In the genomic region with DNA sequence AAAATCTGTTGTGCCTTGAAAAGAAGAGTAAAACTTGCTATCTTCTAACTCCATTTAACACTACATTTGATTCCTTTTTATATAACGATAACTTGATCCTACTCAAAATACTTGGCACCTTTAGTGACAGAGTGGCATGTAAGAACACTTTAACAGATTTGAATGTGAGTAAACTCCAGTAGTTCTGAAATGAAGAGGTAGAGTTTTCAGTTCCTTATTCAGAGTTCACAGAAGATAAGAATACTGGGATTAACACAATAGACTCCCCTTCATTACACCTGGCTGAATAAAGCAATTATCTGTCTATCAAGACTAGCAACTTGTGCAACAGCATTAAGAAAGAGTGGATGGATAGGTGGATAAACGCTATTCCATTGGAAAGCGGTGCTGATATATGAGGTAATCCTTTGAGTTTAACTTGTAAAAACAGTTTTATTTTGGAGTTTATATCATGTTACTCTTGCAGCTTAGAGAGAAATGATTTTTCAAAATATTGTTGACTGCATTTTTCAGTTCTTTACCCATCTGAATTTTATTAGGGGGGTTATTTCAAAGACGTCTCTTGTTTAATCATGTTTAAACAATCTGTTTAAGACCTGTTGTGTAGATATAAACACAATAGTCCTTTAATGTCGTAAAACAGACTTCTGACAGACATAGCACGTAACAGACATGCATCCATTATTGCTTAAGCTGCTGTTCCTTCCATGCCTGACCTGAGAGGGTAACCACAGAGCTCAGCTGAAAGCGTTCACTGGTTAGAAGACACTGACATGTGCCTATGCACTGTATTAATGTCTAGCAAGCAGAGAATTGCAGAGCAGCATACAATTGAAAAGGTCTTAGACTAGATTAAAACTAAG, we compare ENCODE assay signal across 9 cellular contexts.
DNase-seq lines count a peak whose midpoint lies in the region; ATAC-seq, FAIRE-seq and TF ChIP-seq lines count a peak whose summit lies in the region.
"Had no signal": no experiment of that assay in that cellular context is flagged by ENCODE, and none has a peak within 500 bp of the region (broad histone marks: within the 10 kb centered on the region; RNA-seq: fewer than 3 reads in every experiment).

No MANE protein-coding gene starts in this region.

- H3K27ac ChIP-seq in GM12878 (ENCODE audit: control insufficient read depth, insufficient read depth) (no peak overlapping the region), testis (no peak overlapping the region)

- no peaks in the 10 kb centered on the region; the same call in 2 of the 3 replicates for H3K9me3 ChIP-seq in GM12878 (replicated peaks; ENCODE audit: control insufficient read depth, insufficient read depth, low read length)
- H3K9me3 ChIP-seq in testis = no peaks in the 10 kb centered on the region

- H3K4me2 ChIP-seq in GM12878 (ENCODE audit: control insufficient read depth, insufficient read depth) = no peak overlapping the region

- no peaks in the 10 kb centered on the region for H3K27me3 Mint-ChIP-seq in activated naive CD8-positive, alpha-beta T cell
- no peaks in the 10 kb centered on the region for H3K27me3 Mint-ChIP-seq in activated naive CD8-positive, alpha-beta T cell treated with anti-CD3 and anti-CD28 coated beads, Interleukin-2, amount 50 U/mL, for 24 hours

- in situ Hi-C loops in GM12878 (cut with MboI) = no loop called here

- TF ChIP-seq RAD21 in GM12878 (IDR thresholded peaks at IDR 0.05; ENCODE audit: insufficient read depth, low read depth, low read length) = no peak

- no peaks in the 10 kb centered on the region for H3K36me3 ChIP-seq in GM12878 (ENCODE audit: control insufficient read depth in 2 of 2, insufficient read depth in 2 of 2, low read length in 1 of 2)
- no peaks in the 10 kb centered on the region for H3K36me3 ChIP-seq in testis (ENCODE audit: low read depth, missing control alignments)

- RAD21 ChIA-PET in GM12878 (lab: Charles Lee; ENCODE audit: unreplicated experiment) = no interaction called here

- H3K9ac ChIP-seq in GM12878 (ENCODE audit: control insufficient read depth, insufficient read depth, low read length) = no peak overlapping the region

- POLR2A ChIA-PET in GM12878 (lab: Charles Lee) = no interaction called here

- no peak overlapping the region for H3K4me3 ChIP-seq in GM12878
- no peak overlapping the region for H3K4me3 ChIP-seq in testis

- CTCF ChIA-PET in GM12878 (lab: Yijun Ruan, JAX) = no interaction called here

- peak overlapping the region; percentile 65 for H3K27ac Mint-ChIP-seq in activated naive CD8-positive, alpha-beta T cell
- no peak overlapping the region for H3K27ac Mint-ChIP-seq in activated naive CD8-positive, alpha-beta T cell treated with anti-CD3 and anti-CD28 coated beads, Interleukin-2, amount 50 U/mL, for 24 hours

- peaks cover 0 to 7% of the 10 kb centered on the region in 2 experiments; a peak in 2 of 4 replicates for H3K27me3 ChIP-seq in GM12878 (replicated peaks in 1 of 2; ENCODE audit: control insufficient read depth in 2 of 2, insufficient read depth in 2 of 2, low read length in 1 of 2)
- no peaks in the 10 kb centered on the region for H3K27me3 ChIP-seq in testis

- WGBS in GM12878 (ENCODE audit: insufficient coverage, insufficient replicate concordance, low lambda C conversion rate, missing lambda C conversion rate) = 15% methylated on average over 7 of the region's 7 CpGs
- 71 to 82% methylated on average over 7 of the region's 7 CpGs for WGBS in testis, 2 donors

- H3K4me1 ChIP-seq in GM12878 (ENCODE audit: control insufficient read depth, insufficient read depth, low read length) (0 out of 2 replicates have a peak, but pooled peaks cover 5% of the 10 kb centered on the region), testis (no peaks in the 10 kb centered on the region)

- no peak overlapping the region for H3K4me3 Mint-ChIP-seq in activated naive CD8-positive, alpha-beta T cell
- H3K4me3 Mint-ChIP-seq in activated naive CD8-positive, alpha-beta T cell treated with anti-CD3 and anti-CD28 coated beads, Interleukin-2, amount 50 U/mL, for 24 hours = no peak overlapping the region
- H3K4me3 Mint-ChIP-seq: neural crest cell had no signal

- TF ChIP-seq CTCF in GM12878 (IDR thresholded peaks at IDR 0.05 in 2 of 3, conservative IDR thresholded peaks at IDR 0.05 in 1 of 3; ENCODE audit: control insufficient read depth in 2 of 3, extremely low read depth in 1 of 3, insufficient read depth in 1 of 3, low read depth in 3 of 3, low read length in 3 of 3) (no peak), testis (IDR thresholded peaks at IDR 0.05) (no peak)

- no peak for ATAC-seq in activated naive CD8-positive, alpha-beta T cell treated with anti-CD3 and anti-CD28 coated beads, Interleukin-2, amount 50 U/mL, for 24 hours
- ATAC-seq in HG03095 (IDR thresholded peaks at IDR 0.05; ENCODE audit: unreplicated experiment) = peak; percentile 90
- ATAC-seq in GM12878 = peak; percentile 94

- H3K9me3 Mint-ChIP-seq in activated naive CD8-positive, alpha-beta T cell (ENCODE audit: low read depth) = no peaks in the 10 kb centered on the region
- H3K9me3 Mint-ChIP-seq in activated naive CD8-positive, alpha-beta T cell treated with anti-CD3 and anti-CD28 coated beads, Interleukin-2, amount 50 U/mL, for 24 hours = no peaks in the 10 kb centered on the region
- H3K9me3 Mint-ChIP-seq: neural crest cell had no signal

- TF ChIP-seq POLR2A in GM12878 (IDR thresholded peaks at IDR 0.05; ENCODE audit: low read depth, low read length) (no peak), testis (IDR thresholded peaks at IDR 0.05) (no peak)

- DNase-seq in activated naive CD8-positive, alpha-beta T cell treated with anti-CD3 and anti-CD28 coated beads, Interleukin-2, amount 50 U/mL, for 24 hours = no peak
- DNase-seq in GM12878 (ENCODE audit: low read depth, low spot score) = no peak
- peak; percentile 57 for DNase-seq in smooth muscle cell of the brain vasculature (ENCODE audit: low read depth, low spot score)
- no peak for DNase-seq in testis
- DNase-seq in DMS 273 treated with DMSO at 0.1 percent for 48 hours (lab: John Stamatoyannopoulos, UW) = no peak
- DNase-seq in NCI-H1694 treated with DMSO at 0.1 percent for 48 hours (lab: John Stamatoyannopoulos, UW) = no peak

- peak; percentile 56 for FAIRE-seq in GM12878 (lab: Jason Lieb, UNC)

- peaks cover 13% of the 10 kb centered on the region for H3K36me3 Mint-ChIP-seq in activated naive CD8-positive, alpha-beta T cell
- peaks cover 19% of the 10 kb centered on the region for H3K36me3 Mint-ChIP-seq in activated naive CD8-positive, alpha-beta T cell treated with anti-CD3 and anti-CD28 coated beads, Interleukin-2, amount 50 U/mL, for 24 hours (ENCODE audit: low read depth)

- BruUV-seq in GM12878 (replicated peaks; lab: Mats Ljungman, UMichigan) = no TSS peak

- no peaks in the 10 kb centered on the region for H3K79me2 ChIP-seq in GM12878 (ENCODE audit: control insufficient read depth, insufficient read depth, low read length)

- peak in 1 of 2 experiments; percentile 80; a peak in 1 of 4 replicates for TF ChIP-seq EP300 in GM12878 (IDR thresholded peaks at IDR 0.05; ENCODE audit: borderline replicate concordance in 1 of 2, control insufficient read depth in 1 of 2, low read depth in 2 of 2, low read length in 2 of 2)

- no peaks in the 10 kb centered on the region for H4K20me1 ChIP-seq in GM12878 (ENCODE audit: control insufficient read depth, insufficient read depth)

- SMC1A ChIA-PET in GM12878 (lab: Charles Lee; ENCODE audit: uncharacterized antibody, unreplicated experiment) = no interaction called here

- H3K4me1 Mint-ChIP-seq in activated naive CD8-positive, alpha-beta T cell (ENCODE audit: low read depth) = peaks cover 25% of the 10 kb centered on the region
- H3K4me1 Mint-ChIP-seq in activated naive CD8-positive, alpha-beta T cell treated with anti-CD3 and anti-CD28 coated beads, Interleukin-2, amount 50 U/mL, for 24 hours = peaks cover 30% of the 10 kb centered on the region

- no peak overlapping the region for H2AFZ ChIP-seq in GM12878 (ENCODE audit: control insufficient read depth, low read depth, low read length)

- intact Hi-C loops in GM12878 (cut with micrococcal nuclease; ENCODE audit: unreplicated experiment) (no loop called here), testis (cut with DNase I; ENCODE audit: low total_unique reads) (no loop called here)

TF ChIP-seq in GM12878, 131 proteins besides CTCF, POLR2A, EP300 and RAD21 (continues in another document):
- TF ChIP-seq, protein P1, sequence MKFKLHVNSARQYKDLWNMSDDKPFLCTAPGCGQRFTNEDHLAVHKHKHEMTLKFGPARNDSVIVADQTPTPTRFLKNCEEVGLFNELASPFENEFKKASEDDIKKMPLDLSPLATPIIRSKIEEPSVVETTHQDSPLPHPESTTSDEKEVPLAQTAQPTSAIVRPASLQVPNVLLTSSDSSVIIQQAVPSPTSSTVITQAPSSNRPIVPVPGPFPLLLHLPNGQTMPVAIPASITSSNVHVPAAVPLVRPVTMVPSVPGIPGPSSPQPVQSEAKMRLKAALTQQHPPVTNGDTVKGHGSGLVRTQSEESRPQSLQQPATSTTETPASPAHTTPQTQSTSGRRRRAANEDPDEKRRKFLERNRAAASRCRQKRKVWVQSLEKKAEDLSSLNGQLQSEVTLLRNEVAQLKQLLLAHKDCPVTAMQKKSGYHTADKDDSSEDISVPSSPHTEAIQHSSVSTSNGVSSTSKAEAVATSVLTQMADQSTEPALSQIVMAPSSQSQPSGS (IDR thresholded peaks at IDR 0.05; ENCODE audit: low read length) = peak; percentile 58; the same call in 1 of the 2 replicates
- 0 out of 2 replicates have a peak, but pooled peaks have one; percentile 46 for TF ChIP-seq GATAD2B (conservative IDR thresholded peaks at IDR 0.05; ENCODE audit: low read depth)
- TF ChIP-seq JUNB (IDR thresholded peaks at IDR 0.05) = peak; percentile 83
- TF ChIP-seq SIN3A (IDR thresholded peaks at IDR 0.05; ENCODE audit: low read depth, low read length) = no peak
- 0 out of 2 replicates have a peak, but pooled peaks have one; percentile 25 for TF ChIP-seq GABPA (IDR thresholded peaks at IDR 0.05; ENCODE audit: low read depth)
- TF ChIP-seq IKZF1 (conservative IDR thresholded peaks at IDR 0.05) = peak; percentile 61
- TF ChIP-seq NFXL1 (IDR thresholded peaks at IDR 0.05; ENCODE audit: borderline replicate concordance) = no peak
- 0 out of 2 replicates have a peak, but pooled peaks have one; percentile 26 for TF ChIP-seq BMI1 (IDR thresholded peaks at IDR 0.05; ENCODE audit: borderline replicate concordance)
- no peak for TF ChIP-seq RB1 (IDR thresholded peaks at IDR 0.05; ENCODE audit: borderline replicate concordance)
- TF ChIP-seq, protein P2, sequence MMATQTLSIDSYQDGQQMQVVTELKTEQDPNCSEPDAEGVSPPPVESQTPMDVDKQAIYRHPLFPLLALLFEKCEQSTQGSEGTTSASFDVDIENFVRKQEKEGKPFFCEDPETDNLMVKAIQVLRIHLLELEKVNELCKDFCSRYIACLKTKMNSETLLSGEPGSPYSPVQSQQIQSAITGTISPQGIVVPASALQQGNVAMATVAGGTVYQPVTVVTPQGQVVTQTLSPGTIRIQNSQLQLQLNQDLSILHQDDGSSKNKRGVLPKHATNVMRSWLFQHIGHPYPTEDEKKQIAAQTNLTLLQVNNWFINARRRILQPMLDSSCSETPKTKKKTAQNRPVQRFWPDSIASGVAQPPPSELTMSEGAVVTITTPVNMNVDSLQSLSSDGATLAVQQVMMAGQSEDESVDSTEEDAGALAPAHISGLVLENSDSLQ (IDR thresholded peaks at IDR 0.05) = peak; percentile 29; the same call in 1 of the 2 replicates
